Comparison of ENCODE assay signal across 23 cellular contexts in the genomic region with DNA sequence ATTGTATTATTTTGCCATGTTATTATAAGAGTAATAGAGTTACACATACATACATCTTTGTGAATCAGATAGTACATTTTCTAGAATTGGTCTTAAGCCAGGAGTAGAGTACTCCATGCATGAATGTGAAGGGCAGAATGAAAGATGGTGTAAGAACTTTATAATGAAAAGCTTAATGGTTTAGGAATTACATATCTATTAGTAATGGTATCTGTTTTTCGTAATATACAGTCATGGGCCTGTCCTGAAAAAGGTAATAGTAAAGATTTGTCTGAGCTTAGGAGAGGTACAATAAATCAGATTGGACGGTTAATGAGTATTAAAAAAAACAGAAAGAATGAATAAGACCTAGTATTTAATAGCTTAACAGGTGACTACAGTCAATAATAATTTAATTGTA.
A peak's percentile ranks its signal among the peaks of the same experiment; 100 is the strongest.
DNase-seq lines count a peak whose midpoint lies in the region; ATAC-seq and TF ChIP-seq lines count a peak whose summit lies in the region.
"Had no signal": no experiment of that assay in that cellular context is flagged by ENCODE, and none has a peak within 500 bp of the region (broad histone marks: within the 10 kb centered on the region; RNA-seq: fewer than 3 reads in every experiment).

No MANE protein-coding gene starts in this region.

- no peak for TF ChIP-seq RAD21 in SK-N-SH (IDR thresholded peaks at IDR 0.05; ENCODE audit: low read length)

- no peak overlapping the region for H3K4me2 ChIP-seq in SK-N-SH
- no peak overlapping the region for H3K4me2 ChIP-seq in PC-3 (ENCODE audit: low read length)
- H3K4me2 ChIP-seq: BLaER1 had no signal

- peaks cover 2% of the 10 kb centered on the region; the same call in 1 of the 2 replicates for H3K79me2 ChIP-seq in SK-N-SH (ENCODE audit: insufficient read depth)
- no peaks in the 10 kb centered on the region for H3K79me2 ChIP-seq in PC-3 (ENCODE audit: low read length)

- H3K36me3 Mint-ChIP-seq in natural killer cell = peaks cover 7% of the 10 kb centered on the region

- H4K20me1 ChIP-seq in SK-N-SH (ENCODE audit: insufficient read depth) (no peaks in the 10 kb centered on the region), PC-3 (ENCODE audit: low read length) (no peaks in the 10 kb centered on the region)
- H4K20me1 ChIP-seq: BLaER1 had no signal

- no peak overlapping the region for H3K27ac ChIP-seq in SK-N-SH (ENCODE audit: low read depth in 2 of 2, low read length in 1 of 2)
- no peak overlapping the region for H3K27ac ChIP-seq in PC-3 (ENCODE audit: low read length)
- H3K27ac ChIP-seq: BLaER1 had no signal

- H3K4me1 ChIP-seq in SK-N-SH (ENCODE audit: control insufficient read depth in 1 of 2, insufficient read depth in 2 of 2, low read depth in 1 of 2, low read length in 1 of 2) (no peaks in the 10 kb centered on the region), PC-3 (ENCODE audit: insufficient read depth, low read length) (no peaks in the 10 kb centered on the region)
- H3K4me1 ChIP-seq: BE2C, BLaER1 had no signal

- H3K36me3 ChIP-seq in SK-N-SH (replicated peaks in 1 of 2; ENCODE audit: control insufficient read depth in 1 of 2, insufficient read depth in 2 of 2, low read length in 1 of 2) = peaks cover 21 to 70% of the 10 kb centered on the region in 2 experiments
- no peaks in the 10 kb centered on the region for H3K36me3 ChIP-seq in PC-3 (ENCODE audit: low read depth, low read length)

- no peak overlapping the region for H3K4me3 Mint-ChIP-seq in natural killer cell
- H3K4me3 Mint-ChIP-seq: CD14-positive monocyte; CD4-positive, alpha-beta memory T cell; CD4-positive, CD25-positive, alpha-beta regulatory T cell; CD8-positive, alpha-beta memory T cell had no signal

- H3K9me3 Mint-ChIP-seq in natural killer cell = no peaks in the 10 kb centered on the region
- H3K9me3 Mint-ChIP-seq: CD14-positive monocyte; CD4-positive, CD25-positive, alpha-beta regulatory T cell; CD8-positive, alpha-beta memory T cell had no signal

- H2AFZ ChIP-seq in SK-N-SH (ENCODE audit: low read depth) (no peak overlapping the region), PC-3 (ENCODE audit: low read length) (no peak overlapping the region)

- H3K4me1 Mint-ChIP-seq in natural killer cell = no peaks in the 10 kb centered on the region
- H3K4me1 Mint-ChIP-seq: CD14-positive monocyte; CD4-positive, alpha-beta memory T cell; CD8-positive, alpha-beta memory T cell had no signal

- POLR2A ChIA-PET in SK-N-SH (lab: Yijun Ruan, JAX) (no interaction called here), PC-3 (lab: Charles Lee; ENCODE audit: unreplicated experiment) (no interaction called here)

- H3K9ac ChIP-seq in SK-N-SH (no peak overlapping the region), PC-3 (ENCODE audit: low read length) (no peak overlapping the region)
- H3K9ac ChIP-seq: BLaER1 had no signal

- no peak for TF ChIP-seq EP300 in SK-N-SH (IDR thresholded peaks at IDR 0.05; ENCODE audit: borderline replicate concordance in 1 of 2, low read depth in 1 of 2, low read length in 1 of 2)

- H3K9me2 ChIP-seq in SK-N-SH (no peaks in the 10 kb centered on the region), PC-3 (replicated peaks; ENCODE audit: low read length) (no peaks in the 10 kb centered on the region)

- DNase-seq in SK-N-SH = no peak
- DNase-seq in amniotic epithelial cell (ENCODE audit: low read depth) = peak; percentile 21
- DNase-seq in PC-3 = no peak
- DNase-seq in natural killer cell = no peak
- DNase-seq in NCI-H146 treated with DMSO at 0.1 percent for 48 hours (lab: John Stamatoyannopoulos, UW; ENCODE audit: unreplicated experiment) = no peak
- DNase-seq: 8988T; ACHN; BE2C; C1 segment of cervical spinal cord; CD4-positive, alpha-beta memory T cell; CD4-positive, CD25-positive, alpha-beta regulatory T cell; CD8-positive, alpha-beta memory T cell; COR-L47; DMS 273 treated with DMSO at 0.1 percent for 48 hours; DMS153; DMS53; DMS79; DND-41; EL; GDM1 had no signal

- 88% methylated on average over 2 of the region's 2 CpGs for WGBS in SK-N-SH (ENCODE audit: low lambda C conversion rate)

- ATAC-seq in SK-N-SH treated with all-trans-retinoic acid at 6 μM for 48 hours (peak; percentile 25; the same call in 1 of the 3 replicates), PC-3 (no peak), natural killer cell (no peak)

- intact Hi-C loops in PC-3 (cut with micrococcal nuclease) (no loop called here), natural killer cell (cut with micrococcal nuclease) (no loop called here)

- H3F3A ChIP-seq in SK-N-SH (replicated peaks; ENCODE audit: insufficient read depth) (peaks cover 20% of the 10 kb centered on the region), PC-3 (ENCODE audit: low read length, unreplicated experiment) (no peaks in the 10 kb centered on the region)

- TF ChIP-seq CTCF in SK-N-SH (IDR thresholded peaks at IDR 0.05) (no peak), PC-3 (conservative IDR thresholded peaks at IDR 0.05; ENCODE audit: low read depth, low read length) (no peak), natural killer cell (IDR thresholded peaks at IDR 0.05) (no peak)

- CTCF ChIA-PET in SK-N-SH (lab: Yijun Ruan, JAX) (interaction anchor here (0.7 to 1.3 kb wide), 2 partner anchors 15 to 18 kb away, joined by 4 read pairs; no protein-coding TSS in a partner anchor), PC-3 (lab: Charles Lee) (no interaction called here)

- H3K27me3 ChIP-seq in SK-N-SH (ENCODE audit: insufficient read depth) (no peaks in the 10 kb centered on the region), PC-3 (ENCODE audit: low read length) (no peaks in the 10 kb centered on the region)
- H3K27me3 ChIP-seq: BE2C, BLaER1 had no signal

- no peak overlapping the region for H3K27ac Mint-ChIP-seq in natural killer cell
- H3K27ac Mint-ChIP-seq: CD14-positive monocyte; CD4-positive, CD25-positive, alpha-beta regulatory T cell; CD8-positive, alpha-beta memory T cell had no signal

- H3K4me3 ChIP-seq in SK-N-SH (ENCODE audit: low read depth in 2 of 2, low read length in 1 of 2) (no peak overlapping the region), PC-3 (ENCODE audit: low read length) (no peak overlapping the region)
- H3K4me3 ChIP-seq: BLaER1 had no signal

- BruUV-seq in PC-3 (replicated peaks; lab: Mats Ljungman, UMichigan) = no TSS peak

- H3K9me3 ChIP-seq in SK-N-SH = no peaks in the 10 kb centered on the region
- H3K9me3 ChIP-seq in PC-3 (ENCODE audit: low read length) = no peaks in the 10 kb centered on the region
- H3K9me3 ChIP-seq: BE2C, BLaER1 had no signal

- no peaks in the 10 kb centered on the region for H3K27me3 Mint-ChIP-seq in natural killer cell (ENCODE audit: low read depth in 2 of 2)
- H3K27me3 Mint-ChIP-seq: CD4-positive, alpha-beta memory T cell; CD4-positive, CD25-positive, alpha-beta regulatory T cell; CD8-positive, alpha-beta memory T cell had no signal

TF ChIP-seq in SK-N-SH, 30 proteins besides CTCF, POLR2A, EP300 and RAD21:
- TF ChIP-seq TCF12 (IDR thresholded peaks at IDR 0.05) (peak; percentile 52; the same call in 1 of the 2 replicates), SIN3A (IDR thresholded peaks at IDR 0.05; ENCODE audit: borderline replicate concordance, low read depth, low read length) (no peak)
- TF ChIP-seq, protein P1, sequence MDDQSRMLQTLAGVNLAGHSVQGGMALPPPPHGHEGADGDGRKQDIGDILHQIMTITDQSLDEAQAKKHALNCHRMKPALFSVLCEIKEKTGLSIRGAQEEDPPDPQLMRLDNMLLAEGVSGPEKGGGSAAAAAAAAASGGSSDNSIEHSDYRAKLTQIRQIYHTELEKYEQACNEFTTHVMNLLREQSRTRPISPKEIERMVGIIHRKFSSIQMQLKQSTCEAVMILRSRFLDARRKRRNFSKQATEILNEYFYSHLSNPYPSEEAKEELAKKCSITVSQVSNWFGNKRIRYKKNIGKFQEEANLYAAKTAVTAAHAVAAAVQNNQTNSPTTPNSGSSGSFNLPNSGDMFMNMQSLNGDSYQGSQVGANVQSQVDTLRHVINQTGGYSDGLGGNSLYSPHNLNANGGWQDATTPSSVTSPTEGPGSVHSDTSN (IDR thresholded peaks at IDR 0.05) = peak; percentile 40; the same call in 1 of the 2 replicates

TF ChIP-seq in SK-N-SH treated with all-trans-retinoic acid at 6 μM for 48 hours, 23 proteins besides CTCF, POLR2A, EP300 and RAD21:
- peak; percentile 94 for TF ChIP-seq ISL1 (CRISPR knock-in tag; IDR thresholded peaks at IDR 0.05)
- no peak for TF ChIP-seq RARB (CRISPR knock-in tag; IDR thresholded peaks at IDR 0.05)
